Comparison of ENCODE assay signal across 18 cellular contexts in the genomic region with DNA sequence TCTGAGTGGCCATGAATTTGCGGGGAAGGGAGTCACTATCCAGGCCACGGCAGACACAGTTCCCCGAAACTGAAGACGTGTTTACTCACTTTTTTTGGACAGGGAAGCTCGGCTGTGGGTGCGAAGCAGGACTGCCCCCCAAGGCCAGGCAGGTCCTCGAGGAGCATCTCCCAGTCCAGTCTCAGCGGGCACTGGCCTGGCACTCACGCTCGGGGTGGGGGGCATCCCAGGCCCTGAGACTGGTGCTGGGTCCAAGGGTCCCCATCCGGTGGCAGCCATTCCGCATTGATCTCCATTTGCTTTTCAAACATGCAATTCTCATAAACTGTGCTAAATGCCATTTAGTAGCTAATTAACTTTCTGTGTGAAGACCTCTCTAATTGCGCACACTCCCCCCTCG. TPM values are rescaled to one million over a fixed set of nuclear protein-coding genes. Genes with fewer than 3 reads are reported as not detected.
DNase-seq lines count a peak whose midpoint lies in the region; ATAC-seq, FAIRE-seq and TF ChIP-seq lines count a peak whose summit lies in the region.
"Had no signal": no experiment of that assay in that cellular context is flagged by ENCODE, and none has a peak within 500 bp of the region (broad histone marks: within the 10 kb centered on the region; RNA-seq: fewer than 3 reads in every experiment).

No MANE protein-coding gene starts in this region.

- POLR2A ChIA-PET in Panc1 (lab: Charles Lee): no interaction called here

- intact Hi-C loops in Panc1 (cut with micrococcal nuclease; ENCODE audit: unreplicated experiment): loop anchor here (5.0 kb wide), 1 partner anchor 148 kb away; the partner anchor contains the start of gene CBX4
- intact Hi-C loops in kidney (cut with DNase I): no loop called here
- intact Hi-C loops in posterior vena cava (cut with DNase I): loop anchor here in 1 of 2 donors (10.0 kb wide), 1 partner anchor 241 kb away; no protein-coding TSS in a partner anchor

- H3K9me3 ChIP-seq in BLaER1 (no peaks in the 10 kb centered on the region), Panc1 (ENCODE audit: control insufficient read depth, insufficient read depth, low read depth, low read length) (no peaks in the 10 kb centered on the region), kidney (ENCODE audit: control insufficient read depth in 1 of 2, low read length in 2 of 2) (no peaks in the 10 kb centered on the region)

- no peak overlapping the region for H3K4me3 ChIP-seq in BLaER1
- H3K4me3 ChIP-seq in Panc1 (ENCODE audit: low read depth in 2 of 2, low read length in 2 of 2): no peak overlapping the region
- H3K4me3 ChIP-seq in kidney (ENCODE audit: low read length in 2 of 2): no peak overlapping the region

- no peak for FAIRE-seq in kidney (lab: Jason Lieb, UNC)
- FAIRE-seq: D721Med, HTR-8/SVneo had no signal

- ATAC-seq in Panc1: no peak
- ATAC-seq: HCT116 had no signal

- in situ Hi-C loops in Panc1 (cut with HindIII; ENCODE audit: low pct_unique_long_range_greater_than_20kb, low sequenced_read_pairs): loop anchor here (25.0 kb wide), 2 partner anchors 123 to 198 kb away; partner anchors contain the start of genes CBX2 and CBX8

- peaks cover 13% of the 10 kb centered on the region for H3K27me3 ChIP-seq in BLaER1
- H3K27me3 ChIP-seq in Panc1 (ENCODE audit: control insufficient read depth, insufficient read depth, low read length): no peaks in the 10 kb centered on the region

- H3K4me1 ChIP-seq in BLaER1: peaks cover 66% of the 10 kb centered on the region
- H3K4me1 ChIP-seq in Panc1 (ENCODE audit: control insufficient read depth, insufficient read depth, low read length): peaks cover 54% of the 10 kb centered on the region
- H3K4me1 ChIP-seq in kidney (ENCODE audit: control insufficient read depth in 1 of 2, insufficient read depth in 1 of 2, low read depth in 1 of 2, low read length in 2 of 2): peaks cover 20 to 22% of the 10 kb centered on the region in 2 donors

- H3K36me3 ChIP-seq in BLaER1 (no peaks in the 10 kb centered on the region), Panc1 (ENCODE audit: control insufficient read depth, insufficient read depth, low read length) (no peaks in the 10 kb centered on the region), kidney (ENCODE audit: control insufficient read depth in 1 of 2, insufficient read depth in 2 of 2, low read length in 2 of 2) (no peaks in the 10 kb centered on the region)

- H3K27ac ChIP-seq in BLaER1 (no peak overlapping the region), Panc1 (ENCODE audit: low read length) (peak overlapping the region; percentile 8; the same call in 1 of the 2 replicates), kidney (ENCODE audit: low read depth in 2 of 2, low read length in 2 of 2) (no peak overlapping the region)
- H3K27ac ChIP-seq: HL-60 had no signal

- peak overlapping the region; percentile 78 for H3K4me2 ChIP-seq in BLaER1

- DNase-seq in Panc1 (ENCODE audit: low read depth, low spot score): no peak
- DNase-seq in kidney: peak; percentile 68
- DNase-seq in posterior vena cava (ENCODE audit: low spot score): peak; percentile 75
- no peak for DNase-seq in NCI-H2029 treated with DMSO at 0.1 percent for 48 hours (lab: John Stamatoyannopoulos, UW)
- no peak for DNase-seq in C1 segment of cervical spinal cord (lab: John Stamatoyannopoulos, UW)
- DNase-seq in nucleus accumbens (lab: John Stamatoyannopoulos, UW): no peak
- DNase-seq: DMS79, NCI-H1105, NCI-H2107, NCI-H2227 treated with DMSO at 0.1 percent for 48 hours, NCI-H524, SHP77 treated with DMSO at 0.1 percent for 48 hours had no signal

- BruUV-seq in Panc1 (replicated peaks; lab: Mats Ljungman, UMichigan): no TSS peak

- CTCF ChIA-PET in Panc1 (lab: Charles Lee): interaction anchor here (1.0 kb wide), 1 partner anchor 153 kb away, joined by 3 read pairs; no protein-coding TSS in a partner anchor

- TF ChIP-seq CTCF in Panc1 (IDR thresholded peaks at IDR 0.05) (no peak), kidney (IDR thresholded peaks at IDR 0.05; ENCODE audit: borderline replicate concordance, extremely low read depth, insufficient read depth) (no peak)

- H4K20me1 ChIP-seq in BLaER1: peaks cover 32% of the 10 kb centered on the region

- H3K9ac ChIP-seq in BLaER1 (no peak overlapping the region), kidney (ENCODE audit: low read length in 2 of 2) (no peak overlapping the region)

RNA-seq across cellular contexts. Expression of gene TBC1D16, which starts 50.3 kb away (rescaled TPM):
- total RNA-seq in Panc1 (2021; ENCODE audit: unreplicated experiment) (41.6 TPM), kidney (68.0 TPM), posterior vena cava (10 to 100 TPM; 38.9 to 57.9 TPM)
- 49.2 TPM for polyA plus RNA-seq in Panc1 (2012; ENCODE audit: insufficient read length)
- polyA plus RNA-seq in kidney (ENCODE audit: insufficient read depth, low read depth, low replicate concordance): 9.1 TPM

RNA-seq across cellular contexts. Expression of gene CCDC40, which starts 51.1 kb away (rescaled TPM):
- total RNA-seq in Panc1 (2021; ENCODE audit: unreplicated experiment) (18.0 TPM), kidney (22.6 TPM), posterior vena cava (10 to 100 TPM in 1 of 2 donors, 1 to 10 TPM in 1; 6.2 to 10.4 TPM)
- polyA plus RNA-seq in Panc1 (2012; ENCODE audit: insufficient read length): 21.4 TPM
- 5.1 TPM for polyA plus RNA-seq in kidney (ENCODE audit: insufficient read depth, low read depth, low replicate concordance)
- polyA plus RNA-seq: CD4-positive, alpha-beta memory T cell had no signal

Comparison
In these comparisons a context has a peak if more than half of its experiments do, and no peak if none do; other contexts are left out.
1. DNase-seq: peak in kidney (single experiment) and posterior vena cava (single experiment); none in Panc1 (single experiment), NCI-H2029 treated with DMSO at 0.1 percent for 48 hours (single experiment), C1 segment of cervical spinal cord (0 of 14) and nucleus accumbens (0 of 56).